In the genomic region with DNA sequence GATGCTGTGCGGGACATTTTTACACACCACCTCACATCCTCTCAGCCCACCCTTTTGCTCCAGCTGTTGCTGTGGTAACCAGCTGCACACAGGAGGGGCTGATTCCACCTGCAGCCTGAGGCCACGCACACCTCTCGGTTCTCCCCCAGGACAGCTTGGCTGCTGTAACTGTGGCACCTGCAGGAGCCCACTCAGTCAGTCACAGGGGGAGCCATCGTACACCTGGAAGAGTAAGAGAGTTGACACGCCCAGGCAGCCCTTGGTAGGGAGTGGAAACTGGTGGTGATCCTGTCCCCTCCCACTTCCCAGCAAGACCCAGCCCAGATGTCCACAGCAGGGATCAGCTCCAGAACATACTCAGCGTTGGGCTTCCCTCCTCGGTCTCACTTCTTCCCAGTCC, we compare ENCODE assay signal across 27 cellular contexts.
"Had no signal": no experiment of that assay in that cellular context is flagged by ENCODE, and none has a peak within 500 bp of the region (broad histone marks: within the 10 kb centered on the region; RNA-seq: fewer than 3 reads in every experiment).

No MANE protein-coding gene starts in this region.

- H3K4me3 Mint-ChIP-seq: activated CD8-positive, alpha-beta T cell treated with anti-CD3 and anti-CD28 coated beads, Interleukin-2, amount 10 ng/mL, durations not matched to agents 7 days and 5 days; activated naive CD8-positive, alpha-beta T cell treated with anti-CD3 and anti-CD28 coated beads, Interleukin-2, amount 10 ng/mL, durations not matched to agents 7 days and 5 days; T-cell had no signal

- H3K36me3 Mint-ChIP-seq: activated naive CD8-positive, alpha-beta T cell treated with anti-CD3 and anti-CD28 coated beads, Interleukin-2, amount 10 ng/mL, durations not matched to agents 7 days and 5 days; T-cell had no signal

- H3K4me1 ChIP-seq: adrenal gland, breast epithelium had no signal

- H3K4me3 ChIP-seq: adrenal gland, breast epithelium, K562 had no signal

- H3K27me3 ChIP-seq: adrenal gland, breast epithelium had no signal

- DNase-seq: activated CD4-positive, alpha-beta T cell treated with anti-CD3 and anti-CD28 coated beads for 4 hours; activated CD4-positive, alpha-beta T cell treated with anti-CD3 and anti-CD28 coated beads, Interleukin-2, amount 50 U/mL, for 4 hours; activated CD8-positive, alpha-beta memory T cell treated with anti-CD3 and anti-CD28 coated beads, Interleukin-2, amount 50 U/mL, for 48 hours; activated CD8-positive, alpha-beta T cell treated with anti-CD3 and anti-CD28 coated beads, Interleukin-2, amount 10 ng/mL, durations not matched to agents 7 days and 5 days; activated naive CD4-positive, alpha-beta T cell treated with anti-CD3 and anti-CD28 coated beads, Interleukin-2, amount 50 U/mL, for 16 hours; activated naive CD8-positive, alpha-beta T cell treated with anti-CD3 and anti-CD28 coated beads, Interleukin-2, amount 10 ng/mL, durations not matched to agents 7 days and 5 days; activated T-cell treated with anti-CD3 and anti-CD28 coated beads, Interleukin-2, amount 50 U/mL, for 1 hour; adrenal gland; aorta; caudate nucleus; Karpas-422; MM.1S; NCI-H1105; NCI-H1436; NCI-H187 treated with DMSO at 0.1 percent for 48 hours; NCI-H2107; NCI-H446 treated with DMSO at 0.1 percent for 48 hours; NCI-H524 treated with DMSO at 0.1 percent for 48 hours; PC-3; SHP77 treated with DMSO at 0.1 percent for 48 hours; T-cell; T-helper 2 cell; T1000 had no signal

- H3K27me3 Mint-ChIP-seq: activated naive CD8-positive, alpha-beta T cell treated with anti-CD3 and anti-CD28 coated beads, Interleukin-2, amount 10 ng/mL, durations not matched to agents 7 days and 5 days had no signal

- H3K27ac Mint-ChIP-seq: activated CD8-positive, alpha-beta T cell treated with anti-CD3 and anti-CD28 coated beads, Interleukin-2, amount 10 ng/mL, durations not matched to agents 7 days and 5 days; activated naive CD8-positive, alpha-beta T cell treated with anti-CD3 and anti-CD28 coated beads, Interleukin-2, amount 10 ng/mL, durations not matched to agents 7 days and 5 days; T-cell had no signal

- H3K9me3 ChIP-seq: adrenal gland, breast epithelium had no signal

- ATAC-seq: activated CD4-positive, CD25-positive, alpha-beta regulatory T cell treated with anti-CD3 and anti-CD28 coated beads, Interleukin-2, amount 50 U/mL, for 24 hours; activated CD8-positive, alpha-beta T cell treated with anti-CD3 and anti-CD28 coated beads, Interleukin-2, amount 10 ng/mL, durations not matched to agents 7 days and 5 days; K562; PC-3; T-cell had no signal

- H3K4me1 Mint-ChIP-seq: T-cell had no signal

- H3K9me3 Mint-ChIP-seq: activated naive CD8-positive, alpha-beta T cell treated with anti-CD3 and anti-CD28 coated beads, Interleukin-2, amount 10 ng/mL, durations not matched to agents 7 days and 5 days; T-cell had no signal

- H3K36me3 ChIP-seq: adrenal gland, breast epithelium had no signal

- H3K27ac ChIP-seq: adrenal gland, breast epithelium, VCaP had no signal
